In the genomic region with DNA sequence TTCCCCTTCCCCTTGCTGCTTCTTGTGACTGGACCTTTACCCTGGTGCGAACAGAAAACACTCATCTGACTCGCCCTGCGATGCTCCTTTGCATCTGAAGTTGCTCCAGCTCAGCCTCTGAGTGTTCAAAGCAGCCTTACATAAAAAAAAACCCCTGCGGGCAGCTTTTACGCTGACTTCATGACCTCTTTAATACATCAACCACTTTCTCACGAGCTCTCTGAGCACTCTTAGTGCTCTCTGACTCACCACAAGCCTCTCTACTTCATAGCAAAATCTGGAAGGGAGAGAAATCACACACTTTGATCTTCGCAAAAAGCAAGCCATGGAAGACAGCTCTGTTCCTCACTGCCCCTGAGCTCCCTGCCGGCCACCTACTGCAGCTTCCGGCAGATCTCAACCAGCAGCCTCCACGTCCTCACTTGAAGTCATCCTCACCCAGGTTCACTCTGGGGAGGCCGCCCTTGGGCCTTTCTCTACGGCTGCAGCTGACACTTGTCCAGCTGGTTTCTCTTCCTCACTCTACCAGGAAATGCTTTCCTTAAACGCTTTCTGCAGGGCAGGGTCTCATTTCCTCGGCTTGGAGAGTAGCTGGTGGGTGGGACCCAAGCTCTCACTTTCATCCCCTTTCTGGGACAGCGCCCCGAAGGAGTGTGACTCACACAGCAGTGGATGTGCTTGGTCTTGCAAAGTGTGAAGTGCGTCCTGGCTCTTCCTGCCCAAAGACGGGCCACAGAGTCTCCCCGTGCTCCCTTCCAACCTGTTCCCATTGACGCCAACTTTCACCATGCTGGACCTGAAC, we compare ENCODE assay signal across 9 cellular contexts. TPM values are rescaled to one million over a fixed set of nuclear protein-coding genes. Genes with fewer than 3 reads are reported as not detected.
A peak's percentile ranks its signal among the peaks of the same experiment; 100 is the strongest.
DNase-seq lines count a peak whose midpoint lies in the region; ATAC-seq, FAIRE-seq and TF ChIP-seq lines count a peak whose summit lies in the region.
"Had no signal": no experiment of that assay in that cellular context is flagged by ENCODE, and none has a peak within 500 bp of the region (broad histone marks: within the 10 kb centered on the region; RNA-seq: fewer than 3 reads in every experiment).

No MANE protein-coding gene starts in this region.

- TF ChIP-seq CTCF in activated CD8-positive, alpha-beta T cell treated with anti-CD3 and anti-CD28 coated beads for 36 hours (IDR thresholded peaks at IDR 0.05) = no peak
- no peak for TF ChIP-seq CTCF in foreskin fibroblast (IDR thresholded peaks at IDR 0.05; ENCODE audit: low read depth, low read length)

- H3K4me1 Mint-ChIP-seq in activated CD8-positive, alpha-beta T cell treated with anti-CD3 and anti-CD28 coated beads for 36 hours (ENCODE audit: low read depth) = peaks cover 42% of the 10 kb centered on the region

- H3K4me3 ChIP-seq in foreskin fibroblast (ENCODE audit: low read depth in 1 of 2, low read length in 2 of 2) = peak overlapping the region in 1 of 2 donors; percentile 29

- H3K27ac Mint-ChIP-seq in activated CD8-positive, alpha-beta T cell treated with anti-CD3 and anti-CD28 coated beads for 36 hours = peak overlapping the region; percentile 76

- H3K36me3 Mint-ChIP-seq in activated CD8-positive, alpha-beta T cell treated with anti-CD3 and anti-CD28 coated beads for 36 hours (ENCODE audit: low read depth) = no peaks in the 10 kb centered on the region

- CTCF ChIA-PET in activated CD8-positive, alpha-beta T cell treated with anti-CD3 and anti-CD28 coated beads for 36 hours (lab: Charles Lee) = interaction anchor here (0.6 to 9.7 kb wide), 34 partner anchors 9 to 276 kb away, joined by 3 to 237 read pairs (median 8); a partner anchor contains a TSS

- peak overlapping the region; percentile 13 for H3K4me3 Mint-ChIP-seq in activated CD8-positive, alpha-beta T cell treated with anti-CD3 and anti-CD28 coated beads for 36 hours

- FAIRE-seq in HTR-8/SVneo (lab: Jason Lieb, UNC) = peak; percentile 72
- FAIRE-seq: colon had no signal

- no peaks in the 10 kb centered on the region for H3K9me3 Mint-ChIP-seq in activated CD8-positive, alpha-beta T cell treated with anti-CD3 and anti-CD28 coated beads for 36 hours

- peak; percentile 90 for ATAC-seq in activated CD4-positive, CD25-positive, alpha-beta regulatory T cell treated with anti-CD3 and anti-CD28 coated beads, Interleukin-2, amount 50 U/mL, for 24 hours
- ATAC-seq in activated CD8-positive, alpha-beta T cell treated with anti-CD3 and anti-CD28 coated beads for 36 hours = peak; percentile 69

- intact Hi-C loops in activated CD8-positive, alpha-beta T cell treated with anti-CD3 and anti-CD28 coated beads for 36 hours (cut with micrococcal nuclease) = loop anchor here (2.0 to 10.0 kb wide), 2 partner anchors 75 to 107 kb away; a partner anchor contains a TSS

- no peaks in the 10 kb centered on the region for H3K27me3 Mint-ChIP-seq in activated CD8-positive, alpha-beta T cell treated with anti-CD3 and anti-CD28 coated beads for 36 hours

- POLR2A ChIA-PET in activated CD8-positive, alpha-beta T cell treated with anti-CD3 and anti-CD28 coated beads for 36 hours (lab: Charles Lee) = interaction anchor here (0.7 to 3.3 kb wide), 27 partner anchors 13 to 111 kb away, joined by 3 to 39 read pairs (median 5); a partner anchor contains a TSS

- DNase-seq in activated CD4-positive, CD25-positive, alpha-beta regulatory T cell (lab: John Stamatoyannopoulos, UW) = no peak
- DNase-seq in HTR-8/SVneo (ENCODE audit: insufficient read length, low spot score) (peak; percentile 71), foreskin fibroblast (peak; percentile 91 to 96), HUDEP-2 (lab: John Stamatoyannopoulos, UW; ENCODE audit: unreplicated experiment in 76 of 76) (no peak), SKM-1 treated with dmso at 0.1 percent for 144 hours (lab: John Stamatoyannopoulos, UW; ENCODE audit: unreplicated experiment) (no peak)
- DNase-seq in activated CD8-positive, alpha-beta T cell treated with anti-CD3 and anti-CD28 coated beads for 36 hours = peak; percentile 79
- peak; percentile 39 for DNase-seq in stimulated activated CD4-positive, alpha-beta T cell treated with anti-CD3 and anti-CD28 coated beads, Interleukin-4, amount 100 ng/mL, for 1 hour

RNA-seq across cellular contexts. Expression of a gene that starts 5.3 kb away (rescaled TPM):
- total RNA-seq in activated CD8-positive, alpha-beta T cell treated with anti-CD3 and anti-CD28 coated beads for 36 hours = under 1 TPM; 0.29 to 0.43 TPM

RNA-seq across cellular contexts. Expression of a gene that starts 10.9 kb away (rescaled TPM):
- not detected for total RNA-seq in activated CD8-positive, alpha-beta T cell treated with anti-CD3 and anti-CD28 coated beads for 36 hours

RNA-seq across cellular contexts. Expression of a gene that starts 19.8 kb away (rescaled TPM):
- 1 to 10 TPM; 7.9 TPM for total RNA-seq in activated CD8-positive, alpha-beta T cell treated with anti-CD3 and anti-CD28 coated beads for 36 hours

RNA-seq across cellular contexts. Expression of a gene that starts 31.8 kb away (rescaled TPM):
- 10 to 100 TPM; 50.4 to 52.5 TPM for total RNA-seq in activated CD8-positive, alpha-beta T cell treated with anti-CD3 and anti-CD28 coated beads for 36 hours

RNA-seq across cellular contexts. Expression of a gene that starts 36.9 kb away (rescaled TPM):
- 100 to 1,000 TPM; 133 to 137 TPM for total RNA-seq in activated CD8-positive, alpha-beta T cell treated with anti-CD3 and anti-CD28 coated beads for 36 hours

Comparison
In these comparisons a context has a peak if more than half of its experiments do, and no peak if none do; other contexts are left out.
1. DNase-seq: peak in HTR-8/SVneo (single experiment), activated CD8-positive, alpha-beta T cell treated with anti-CD3 and anti-CD28 coated beads for 36 hours (single experiment), foreskin fibroblast (2 of 2) and stimulated activated CD4-positive, alpha-beta T cell treated with anti-CD3 and anti-CD28 coated beads, Interleukin-4, amount 100 ng/mL, for 1 hour (single experiment); none in activated CD4-positive, CD25-positive, alpha-beta regulatory T cell (0 of 4), HUDEP-2 (0 of 76) and SKM-1 treated with dmso at 0.1 percent for 144 hours (single experiment).